ENCODE assay signal across 8 cellular contexts in the genomic region with DNA sequence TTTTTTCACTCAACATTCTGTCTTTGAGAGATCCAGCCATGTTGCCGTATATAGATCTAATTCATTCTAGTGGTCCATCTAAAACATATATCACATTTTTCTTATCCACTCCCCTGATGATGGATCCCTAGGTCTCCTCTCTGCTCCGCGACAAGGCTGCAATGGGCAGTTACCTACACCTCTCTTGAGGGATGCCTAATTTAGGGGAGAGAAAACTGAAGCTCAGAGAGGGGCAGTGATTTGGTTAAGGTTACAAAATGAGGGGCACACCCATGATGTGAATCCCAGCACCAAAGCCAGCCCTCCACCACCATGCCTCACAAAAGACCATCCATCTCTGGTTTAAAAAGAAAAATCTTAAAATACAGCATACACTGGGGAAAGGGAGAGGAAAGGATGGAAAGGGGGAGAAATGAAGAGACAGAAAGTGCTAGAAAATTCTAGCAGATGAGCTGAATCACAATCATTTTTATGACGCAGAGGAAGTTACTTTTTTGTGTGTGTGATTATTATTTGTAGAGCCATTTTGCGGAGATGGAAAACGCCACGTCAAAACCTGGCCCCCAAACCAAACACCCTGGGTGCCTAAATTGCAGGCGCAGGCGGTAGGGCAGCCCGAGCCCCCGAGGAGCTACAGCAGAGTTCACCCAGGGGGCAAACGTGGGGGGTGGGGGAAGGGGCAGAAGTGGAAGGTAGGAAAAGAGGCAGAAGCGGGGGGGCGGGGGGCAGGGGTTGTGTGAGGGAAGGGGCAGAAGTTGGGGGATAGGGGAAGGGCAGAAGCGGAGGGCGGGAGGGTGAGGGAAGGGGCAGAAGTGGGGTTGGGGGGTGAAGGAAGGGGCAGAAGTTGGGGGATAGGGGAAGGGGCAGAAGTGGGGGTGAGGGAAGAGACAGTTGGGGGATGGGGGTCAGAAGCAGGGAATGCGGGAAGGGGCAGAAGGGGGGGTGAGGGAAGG. TPM values are rescaled to one million over a fixed set of nuclear protein-coding genes. Genes with fewer than 3 reads are reported as not detected.
DNase-seq lines count a peak whose midpoint lies in the region; ATAC-seq and TF ChIP-seq lines count a peak whose summit lies in the region.

No MANE protein-coding gene starts in this region.

- peak in 3 of 5 donors; percentile 18 to 71 (median 40) for DNase-seq in CD4-positive, alpha-beta memory T cell
- DNase-seq in RWPE1 (ENCODE audit: low spot score) (no peak), dorsolateral prefrontal cortex (no peak), osteocyte (ENCODE audit: extremely low spot score, unreplicated experiment) (no peak), GM19240 (ENCODE audit: insufficient read length, low spot score) (no peak), NCI-H226 (no peak)

- peak overlapping the region; percentile 49 for H3K27ac ChIP-seq in CD4-positive, alpha-beta memory T cell (ENCODE audit: low read depth, low read length)
- H3K27ac ChIP-seq in RWPE1: peak overlapping the region; percentile 51
- H3K27ac ChIP-seq in dorsolateral prefrontal cortex: peak overlapping the region; percentile 5 to 95 (median 83)

- H3K27me3 ChIP-seq in CD4-positive, alpha-beta memory T cell (ENCODE audit: insufficient read depth, low read length): no peaks in the 10 kb centered on the region
- peaks cover 0 to 71% (median 15%) of the 10 kb centered on the region in 45 donors for H3K27me3 ChIP-seq in dorsolateral prefrontal cortex

- ATAC-seq in HG03025 (IDR thresholded peaks at IDR 0.05; ENCODE audit: low FRiP score, unreplicated experiment): no peak
- ATAC-seq in HG03095 (IDR thresholded peaks at IDR 0.05; ENCODE audit: unreplicated experiment): no peak

- H3K4me3 ChIP-seq in CD4-positive, alpha-beta memory T cell (ENCODE audit: low read length in 2 of 2): no peak overlapping the region
- H3K4me3 ChIP-seq in dorsolateral prefrontal cortex: peak overlapping the region in 33 of 59 donors; percentile 4 to 88 (median 74)

- intact Hi-C loops in CD4-positive, alpha-beta memory T cell (cut with micrococcal nuclease): loop anchor here (5.0 kb wide), 1 partner anchor 146 kb away; a partner anchor contains a TSS
- intact Hi-C loops in dorsolateral prefrontal cortex (cut with DNase I): no loop called here

- H3K4me1 ChIP-seq in CD4-positive, alpha-beta memory T cell (ENCODE audit: insufficient read depth, low read length): peaks cover 26% of the 10 kb centered on the region

- H3K27ac Mint-ChIP-seq in CD4-positive, alpha-beta memory T cell: peak overlapping the region; percentile 92 to 98 (median 97)
- peak overlapping the region; percentile 95 for H3K27ac Mint-ChIP-seq in osteocyte (ENCODE audit: unreplicated experiment)

- H3K4me3 Mint-ChIP-seq in CD4-positive, alpha-beta memory T cell: peak overlapping the region; percentile 75 to 90 (median 86)
- H3K4me3 Mint-ChIP-seq in osteocyte (ENCODE audit: unreplicated experiment): peak overlapping the region; percentile 73

- POLR2A ChIA-PET in CD4-positive, alpha-beta memory T cell (lab: Charles Lee; ENCODE audit: partially characterized antibody): interaction anchor here (0.6 to 4.9 kb wide), 10 partner anchors 8 to 1558 kb away, joined by 3 to 62 read pairs (median 6); a partner anchor contains a TSS
- POLR2A ChIA-PET in RWPE1 (lab: Yijun Ruan, JAX; ENCODE audit: low non-redundant PET): no interaction called here

- CTCF ChIA-PET in CD4-positive, alpha-beta memory T cell (lab: Charles Lee; ENCODE audit: partially characterized antibody): interaction anchor here (1.0 to 2.7 kb wide), 3 partner anchors 8 to 9 kb away, joined by 3 to 14 read pairs (median 3); no protein-coding TSS in a partner anchor
- CTCF ChIA-PET in RWPE1 (lab: Yijun Ruan, JAX): no interaction called here

- no peak for TF ChIP-seq CTCF in RWPE1 (conservative IDR thresholded peaks at IDR 0.05; ENCODE audit: low read depth)
- no peak for TF ChIP-seq CTCF in dorsolateral prefrontal cortex (IDR thresholded peaks at IDR 0.05 in 54 of 56, conservative IDR thresholded peaks at IDR 0.05 in 2 of 56; ENCODE audit: low read depth in 1 of 56, partially characterized antibody in 56 of 56)
- no peak for TF ChIP-seq CTCF in osteocyte (IDR thresholded peaks at IDR 0.05)

- H3K9me3 ChIP-seq in CD4-positive, alpha-beta memory T cell (ENCODE audit: control insufficient read depth in 1 of 2, low read length in 2 of 2): no peaks in the 10 kb centered on the region

- H3K9me3 Mint-ChIP-seq in CD4-positive, alpha-beta memory T cell: peaks cover 0 to 7% (median 0%) of the 10 kb centered on the region in 8 donors
- no peaks in the 10 kb centered on the region for H3K9me3 Mint-ChIP-seq in osteocyte (ENCODE audit: unreplicated experiment)

- peaks cover 21 to 47% (median 26%) of the 10 kb centered on the region in 4 donors for H3K4me1 Mint-ChIP-seq in CD4-positive, alpha-beta memory T cell
- peaks cover 17% of the 10 kb centered on the region for H3K4me1 Mint-ChIP-seq in osteocyte (ENCODE audit: unreplicated experiment)

- peaks cover 15% of the 10 kb centered on the region for H3K36me3 ChIP-seq in CD4-positive, alpha-beta memory T cell (ENCODE audit: insufficient read depth, low read length)

- no peaks in the 10 kb centered on the region for H3K27me3 Mint-ChIP-seq in CD4-positive, alpha-beta memory T cell
- no peaks in the 10 kb centered on the region for H3K27me3 Mint-ChIP-seq in osteocyte (ENCODE audit: unreplicated experiment)

- H3K36me3 Mint-ChIP-seq in CD4-positive, alpha-beta memory T cell: peaks cover 16 to 36% of the 10 kb centered on the region in 2 donors
- peaks cover 19% of the 10 kb centered on the region for H3K36me3 Mint-ChIP-seq in osteocyte (ENCODE audit: unreplicated experiment)

RNA-seq across cellular contexts. Expression of a gene that starts 1.3 kb away (rescaled TPM):
- total RNA-seq in CD4-positive, alpha-beta memory T cell: 100 to 1,000 TPM; 159 to 163 TPM
- 10 to 100 TPM; 10.0 to 24.4 TPM for polyA plus RNA-seq in CD4-positive, alpha-beta memory T cell
- total RNA-seq in dorsolateral prefrontal cortex (100 to 1,000 TPM in 118 of 120 experiments, 10 to 100 TPM in 2; 82.1 to 367 (median 187) TPM), osteocyte (19.5 and 26.2 TPM in 2 replicates)

RNA-seq across cellular contexts. Expression of a gene that starts 13.0 kb away (rescaled TPM):
- total RNA-seq in CD4-positive, alpha-beta memory T cell: 10 to 100 TPM; 19.9 to 23.4 TPM
- 1 to 10 TPM; 1.6 to 3.4 TPM for polyA plus RNA-seq in CD4-positive, alpha-beta memory T cell
- total RNA-seq in dorsolateral prefrontal cortex (10 to 100 TPM; 25.4 to 60.7 (median 42.0) TPM), osteocyte (12.4 and 13.7 TPM in 2 replicates)

RNA-seq across cellular contexts. Expression of a gene that starts 32.3 kb away (rescaled TPM):
- total RNA-seq in CD4-positive, alpha-beta memory T cell: not detected
- polyA plus RNA-seq in CD4-positive, alpha-beta memory T cell: not detected
- total RNA-seq in dorsolateral prefrontal cortex (10 to 100 TPM; 13.8 to 28.3 (median 20.2) TPM), osteocyte (12.6 and 17.3 TPM in 2 replicates)

Comparison
In these comparisons a context has a peak if more than half of its experiments do, and no peak if none do; other contexts are left out.
1. DNase-seq: peak in CD4-positive, alpha-beta memory T cell (3 of 5); none in RWPE1 (single experiment), dorsolateral prefrontal cortex (0 of 10), osteocyte (single experiment), GM19240 (single experiment) and NCI-H226 (single experiment).
2. H3K4me3 ChIP-seq: peak in dorsolateral prefrontal cortex (33 of 59); none in CD4-positive, alpha-beta memory T cell (0 of 2).
3. RNA of a gene that starts 32.3 kb away (total RNA-seq): 13.8 to 28.3 TPM in dorsolateral prefrontal cortex and 12.6 to 17.3 TPM in osteocyte; not detected in CD4-positive, alpha-beta memory T cell; every median in the first group is over 10 times any median in the second.
4. Peak in every context shown above with its lines, with median percentiles within 50 percentile points of each other: H3K27ac ChIP-seq.